17 cellular contexts compared by ENCODE assay signal in genomic region chr11:119572481-119573424, GRCh38.
DNase-seq lines count a peak whose midpoint lies in the region; ATAC-seq, FAIRE-seq and TF ChIP-seq lines count a peak whose summit lies in the region.
"Had no signal": no experiment of that assay in that cellular context is flagged by ENCODE, and none has a peak within 500 bp of the region (broad histone marks: within the 10 kb centered on the region; RNA-seq: fewer than 3 reads in every experiment).

No MANE protein-coding gene starts in this region.

- CTCF ChIA-PET in HepG2 (lab: Yijun Ruan, JAX; ENCODE audit: low intra/inter-chr PET ratio, low total read pairs) = no interaction called here
- CTCF ChIA-PET in mammary epithelial cell (lab: Charles Lee; ENCODE audit: low non-redundant PET) = no interaction called here

- H3K4me3 ChIP-seq in HepG2 (replicated peaks in 1 of 3; ENCODE audit: insufficient read depth in 1 of 3, low read depth in 2 of 3, low read length in 3 of 3) = no peak overlapping the region
- H3K4me3 ChIP-seq in right lobe of liver = no peak overlapping the region
- H3K4me3 ChIP-seq in mammary epithelial cell (replicated peaks in 1 of 3; ENCODE audit: insufficient read depth in 1 of 3, low read depth in 2 of 3, low read length in 3 of 3) = no peak overlapping the region
- H3K4me3 ChIP-seq: skin epidermis, upper lobe of right lung had no signal

- no peaks in the 10 kb centered on the region for H3K4me1 ChIP-seq in HepG2 (ENCODE audit: insufficient read depth, low read length)
- no peaks in the 10 kb centered on the region for H3K4me1 ChIP-seq in right lobe of liver
- peaks cover 13% of the 10 kb centered on the region for H3K4me1 ChIP-seq in mammary epithelial cell (ENCODE audit: insufficient read depth, low read length)
- H3K4me1 ChIP-seq: upper lobe of right lung had no signal

- no peak for TF ChIP-seq RAD21 in HepG2 (CRISPR knock-in tag; IDR thresholded peaks at IDR 0.05)

- H3K9ac ChIP-seq in HepG2 (ENCODE audit: insufficient read depth, low read depth, low read length) = no peak overlapping the region
- H3K9ac ChIP-seq in mammary epithelial cell (ENCODE audit: insufficient read depth, low read length) = no peak overlapping the region

- in situ Hi-C loops in HepG2 (cut with HindIII; ENCODE audit: extremely low pct_ligation_motif_present, low pct_unique_long_range_greater_than_20kb) (no loop called here), mammary epithelial cell (cut with MboI; ENCODE audit: low sequenced_read_pairs in 2 of 2) (no loop called here)

- dilution Hi-C loops in mammary epithelial cell (cut with HindIII; ENCODE audit: low sequenced_read_pairs) = loop anchor here (5.0 kb wide), 1 partner anchor 35 kb away; no protein-coding TSS in a partner anchor

- DNase-seq in HepG2 (ENCODE audit: low spot score) (no peak), right lobe of liver (no peak), mammary epithelial cell (peak; percentile 87), iPS-NIHi7 (ENCODE audit: extremely low spot score) (peak; percentile 36), erythroblast (lab: John Stamatoyannopoulos, UW) (no peak), ureter (ENCODE audit: low spot score) (no peak), GM19240 (ENCODE audit: insufficient read length, low spot score) (no peak), DMS153 treated with DMSO at 0.1 percent for 48 hours (lab: John Stamatoyannopoulos, UW; ENCODE audit: unreplicated experiment) (no peak)
- DNase-seq: activated CD4-positive, alpha-beta T cell treated with anti-CD3 and anti-CD28 coated beads, Interleukin-2, amount 50 U/mL, for 4 hours; activated T-cell treated with anti-CD3 and anti-CD28 coated beads for 4 hours; CD4-positive, alpha-beta memory T cell; natural killer cell; NCI-H2029 treated with DMSO at 0.1 percent for 48 hours; NCI-H510A treated with DMSO at 0.1 percent for 48 hours; stimulated activated CD4-positive, alpha-beta T cell treated with anti-CD3 and anti-CD28 coated beads, Interleukin-4, amount 100 ng/mL, for 1 hour; upper lobe of right lung had no signal

- H3K4me2 ChIP-seq in HepG2 (ENCODE audit: low read depth, low read length) = no peak overlapping the region
- H3K4me2 ChIP-seq in mammary epithelial cell (ENCODE audit: insufficient read depth, low read depth, low read length) = peak overlapping the region; percentile 6

- no peak for TF ChIP-seq POLR2A in HepG2 (IDR thresholded peaks at IDR 0.05; ENCODE audit: insufficient read depth in 1 of 2, low read depth in 2 of 2, low read length in 2 of 2)
- TF ChIP-seq POLR2A in right lobe of liver (IDR thresholded peaks at IDR 0.05) = no peak
- TF ChIP-seq POLR2A in erythroblast (IDR thresholded peaks at IDR 0.05; ENCODE audit: low read length) = no peak

- POLR2A ChIA-PET in HepG2 (lab: Yijun Ruan, JAX) = no interaction called here

- no peak for TF ChIP-seq CTCF in HepG2 (CRISPR knock-in tag; IDR thresholded peaks at IDR 0.05)
- no peak for TF ChIP-seq CTCF in right lobe of liver (IDR thresholded peaks at IDR 0.05)
- no peak for TF ChIP-seq CTCF in mammary epithelial cell (conservative IDR thresholded peaks at IDR 0.05 in 1 of 2, IDR thresholded peaks at IDR 0.05 in 1 of 2; ENCODE audit: extremely low read depth in 1 of 2, insufficient read depth in 1 of 2, low read depth in 1 of 2, low read length in 2 of 2)

- peak; percentile 81 for ATAC-seq in HepG2
- no peak for ATAC-seq in right lobe of liver

- BruUV-seq in HepG2 (replicated peaks; lab: Mats Ljungman, UMichigan) (no TSS peak), mammary epithelial cell (replicated peaks; lab: Mats Ljungman, UMichigan) (no TSS peak)

- H3K36me3 ChIP-seq in HepG2 (replicated peaks in 1 of 2; ENCODE audit: control insufficient read depth in 1 of 2, insufficient read depth in 2 of 2, low read length in 2 of 2) (no peaks in the 10 kb centered on the region), right lobe of liver (no peaks in the 10 kb centered on the region), mammary epithelial cell (ENCODE audit: insufficient read depth, low read length) (no peaks in the 10 kb centered on the region)
- H3K36me3 ChIP-seq: upper lobe of right lung had no signal

- H3K27ac ChIP-seq in HepG2 (ENCODE audit: extremely low read length, insufficient read depth, low read length) (no peak overlapping the region), right lobe of liver (no peak overlapping the region), mammary epithelial cell (ENCODE audit: insufficient read depth, low read depth, low read length) (peak overlapping the region; percentile 18)
- H3K27ac ChIP-seq: upper lobe of right lung had no signal

- WGBS in HepG2 (ENCODE audit: low lambda C conversion rate) = 30% methylated on average over 9 of the region's 13 CpGs
- 69% methylated on average over 7 of the region's 13 CpGs for WGBS in right lobe of liver (ENCODE audit: insufficient coverage, low coverage, low lambda C conversion rate, missing lambda C conversion rate)
- 83% methylated on average over 10 of the region's 13 CpGs for WGBS in mammary epithelial cell (ENCODE audit: low coverage, missing lambda C conversion rate)

- intact Hi-C loops in HepG2 (cut with micrococcal nuclease; ENCODE audit: unreplicated experiment) (no loop called here), right lobe of liver (cut with DNase I) (no loop called here), mammary epithelial cell (cut with micrococcal nuclease) (no loop called here)

- no peak for FAIRE-seq in HepG2 (lab: Jason Lieb, UNC)

- H3K79me2 ChIP-seq in HepG2 (ENCODE audit: insufficient read depth, low read length) (no peaks in the 10 kb centered on the region), mammary epithelial cell (ENCODE audit: insufficient read depth, low read length) (no peaks in the 10 kb centered on the region)

- H3K9me3 ChIP-seq in HepG2 (ENCODE audit: low read length) (no peaks in the 10 kb centered on the region), right lobe of liver (no peaks in the 10 kb centered on the region), mammary epithelial cell (replicated peaks; ENCODE audit: insufficient read depth, low read length) (no peaks in the 10 kb centered on the region)
- H3K9me3 ChIP-seq: upper lobe of right lung had no signal

- H4K20me1 ChIP-seq in HepG2 (ENCODE audit: insufficient read depth, low read length) (no peaks in the 10 kb centered on the region), mammary epithelial cell (ENCODE audit: insufficient read depth, low read length) (no peaks in the 10 kb centered on the region)

- H3K27me3 ChIP-seq in HepG2 (ENCODE audit: control insufficient read depth in 1 of 2, insufficient read depth in 2 of 2, low read length in 2 of 2) (peaks cover 0 to 24% of the 10 kb centered on the region in 2 experiments; a peak in 3 of 5 replicates), right lobe of liver (no peaks in the 10 kb centered on the region), mammary epithelial cell (ENCODE audit: insufficient read depth, low read length) (no peaks in the 10 kb centered on the region)
- H3K27me3 ChIP-seq: upper lobe of right lung had no signal

- no peak for TF ChIP-seq EP300 in HepG2 (IDR thresholded peaks at IDR 0.05; ENCODE audit: low read depth in 2 of 2, low read length in 2 of 2)
- no peak for TF ChIP-seq EP300 in HepG2 (CRISPR knock-in tag; IDR thresholded peaks at IDR 0.05; ENCODE audit: borderline replicate concordance)

- H2AFZ ChIP-seq in HepG2 (ENCODE audit: low read length) (no peak overlapping the region), mammary epithelial cell (ENCODE audit: low read depth, low read length) (no peak overlapping the region)

TF ChIP-seq in HepG2, 621 proteins besides CTCF, POLR2A, EP300 and RAD21:
- TF ChIP-seq KLF16 (CRISPR knock-in tag; IDR thresholded peaks at IDR 0.05) = no peak
- TF ChIP-seq XRCC5 (optimal IDR thresholded peaks at IDR 0.05; ENCODE audit: low read length) = peak; percentile 30

Comparison
In these comparisons a context has a peak if more than half of its experiments do, and no peak if none do; other contexts are left out.
1. DNase-seq: peak in mammary epithelial cell (single experiment) and iPS-NIHi7 (single experiment); none in HepG2 (single experiment), right lobe of liver (0 of 3), erythroblast (0 of 2), ureter (single experiment), GM19240 (single experiment) and DMS153 treated with DMSO at 0.1 percent for 48 hours (single experiment).